Comparison of ENCODE assay signal across 8 cellular contexts in genomic region chr19:50772408-50773311, GRCh38. TPM values are rescaled to one million over a fixed set of nuclear protein-coding genes. Genes with fewer than 3 reads are reported as not detected.
DNase-seq lines count a peak whose midpoint lies in the region; ATAC-seq, FAIRE-seq and TF ChIP-seq lines count a peak whose summit lies in the region.
"Had no signal": no experiment of that assay in that cellular context is flagged by ENCODE, and none has a peak within 500 bp of the region (broad histone marks: within the 10 kb centered on the region; RNA-seq: fewer than 3 reads in every experiment).

No MANE protein-coding gene starts in this region.

- intact Hi-C loops in kidney (cut with DNase I), result no loop called here

- TF ChIP-seq CTCF in NB4 (IDR thresholded peaks at IDR 0.05; ENCODE audit: low read depth, low read length) (no peak), choroid plexus epithelial cell (conservative IDR thresholded peaks at IDR 0.05; ENCODE audit: low read depth, low read length) (no peak), kidney (IDR thresholded peaks at IDR 0.05; ENCODE audit: borderline replicate concordance, extremely low read depth, insufficient read depth) (no peak)

- no peak overlapping the region for H3K4me3 ChIP-seq in NB4 (ENCODE audit: low read depth, low read length)
- no peak overlapping the region for H3K4me3 ChIP-seq in choroid plexus epithelial cell (ENCODE audit: low read depth, low read length)
- H3K4me3 ChIP-seq in kidney (ENCODE audit: low read length in 2 of 2), result no peak overlapping the region

- H3K9me3 ChIP-seq in kidney (ENCODE audit: control insufficient read depth in 1 of 2, low read length in 2 of 2), result peaks cover 0 to 2% of the 10 kb centered on the region in 2 donors

- DNase-seq in G401 (ENCODE audit: low spot score), result peak; percentile 41
- peak; percentile 45 for DNase-seq in NB4 (ENCODE audit: low read depth)
- DNase-seq in choroid plexus epithelial cell (ENCODE audit: low read depth), result peak; percentile 28
- DNase-seq in kidney, result no peak
- DNase-seq in stimulated activated CD4-positive, alpha-beta T cell treated with anti-CD3 and anti-CD28 coated beads, Interleukin-4, amount 100 ng/mL, for 1 hour, result no peak
- DNase-seq: CD4-positive, alpha-beta T cell had no signal

- FAIRE-seq in kidney (lab: Jason Lieb, UNC), result no peak

- no peak overlapping the region for H3K9ac ChIP-seq in kidney (ENCODE audit: low read length in 2 of 2)

- no peak for TF ChIP-seq POLR2A in NB4 (IDR thresholded peaks at IDR 0.05; ENCODE audit: extremely low read depth, insufficient read length)

- H3K27ac ChIP-seq in kidney (ENCODE audit: low read depth in 2 of 2, low read length in 2 of 2), result no peak overlapping the region
- H3K27ac ChIP-seq: epithelial cell of prostate had no signal

- no peaks in the 10 kb centered on the region for H3K4me1 ChIP-seq in kidney (ENCODE audit: control insufficient read depth in 1 of 2, insufficient read depth in 1 of 2, low read depth in 1 of 2, low read length in 2 of 2)

- ATAC-seq in HG03342 (IDR thresholded peaks at IDR 0.05; ENCODE audit: unreplicated experiment), result no peak

- in situ Hi-C loops in G401 (cut with HindIII; ENCODE audit: low sequenced_read_pairs), result no loop called here

- no peaks in the 10 kb centered on the region for H3K36me3 ChIP-seq in kidney (ENCODE audit: control insufficient read depth in 1 of 2, insufficient read depth in 2 of 2, low read length in 2 of 2)

RNA-seq across cellular contexts. Expression of gene GPR32, which starts 2.4 kb away (rescaled TPM):
- not detected in 2 replicates for total RNA-seq in G401 (2014; rRNA removed; shearing (Covaris generic))
- total RNA-seq in kidney, result not detected
- polyA plus RNA-seq in kidney (ENCODE audit: insufficient read depth, low read depth, low replicate concordance), result not detected
- total RNA-seq: CD4-positive, alpha-beta T cell had no signal

RNA-seq across cellular contexts. Expression of gene ACP4, which starts 17.6 kb away (rescaled TPM):
- not detected in 2 replicates for total RNA-seq in G401 (2014; rRNA removed; shearing (Covaris generic))
- not detected for total RNA-seq in kidney
- not detected for polyA plus RNA-seq in kidney (ENCODE audit: insufficient read depth, low read depth, low replicate concordance)
- total RNA-seq: CD4-positive, alpha-beta T cell had no signal

RNA-seq across cellular contexts. Expression of gene CLEC11A, which starts 49.5 kb away (rescaled TPM):
- 91.4 and 132 TPM in 2 replicates for total RNA-seq in G401 (2014; rRNA removed; shearing (Covaris generic))
- 9.6 TPM for total RNA-seq in kidney
- polyA plus RNA-seq in kidney (ENCODE audit: insufficient read depth, low read depth, low replicate concordance), result 24.5 TPM

RNA-seq across cellular contexts. Expression of gene KLK1, which starts 50.9 kb away (rescaled TPM):
- not detected in 2 replicates for total RNA-seq in G401 (2014; rRNA removed; shearing (Covaris generic))
- total RNA-seq in kidney, result 0.41 TPM
- 827 TPM for polyA plus RNA-seq in kidney (ENCODE audit: insufficient read depth, low read depth, low replicate concordance)
- total RNA-seq: CD4-positive, alpha-beta T cell had no signal

RNA-seq across cellular contexts. Expression of gene SHANK1, which starts 53.1 kb away (rescaled TPM):
- 14.0 and 16.4 TPM in 2 replicates for total RNA-seq in G401 (2014; rRNA removed; shearing (Covaris generic))
- total RNA-seq in kidney, result 0.35 TPM
- 0.24 TPM for polyA plus RNA-seq in kidney (ENCODE audit: insufficient read depth, low read depth, low replicate concordance)
- total RNA-seq: CD4-positive, alpha-beta T cell had no signal

Comparison
In these comparisons a context has a peak if more than half of its experiments do, and no peak if none do; other contexts are left out.
1. DNase-seq: peak in G401 (single experiment), NB4 (single experiment) and choroid plexus epithelial cell (single experiment); none in kidney (single experiment) and stimulated activated CD4-positive, alpha-beta T cell treated with anti-CD3 and anti-CD28 coated beads, Interleukin-4, amount 100 ng/mL, for 1 hour (single experiment).